In genomic region chr10:12602557-12602956, GRCh38 we compare ENCODE assay signal across 27 cellular contexts.
DNase-seq lines count a peak whose midpoint lies in the region; TF ChIP-seq lines count a peak whose summit lies in the region.
"Had no signal": no experiment of that assay in that cellular context is flagged by ENCODE, and none has a peak within 500 bp of the region (broad histone marks: within the 10 kb centered on the region; RNA-seq: fewer than 3 reads in every experiment).

No MANE protein-coding gene starts in this region.

- CTCF ChIA-PET in Caco-2 (lab: Charles Lee) = no interaction called here

- no peaks in the 10 kb centered on the region for H3K9me3 Mint-ChIP-seq in Caco-2 (ENCODE audit: unreplicated experiment)
- H3K9me3 Mint-ChIP-seq: IgD-negative memory B cell had no signal

- TF ChIP-seq EP300 in sigmoid colon (IDR thresholded peaks at IDR 0.05) = no peak

- no peak for TF ChIP-seq CTCF in VCaP (conservative IDR thresholded peaks at IDR 0.05)
- no peak for TF ChIP-seq CTCF in sigmoid colon (IDR thresholded peaks at IDR 0.05)
- TF ChIP-seq CTCF in Caco-2 (IDR thresholded peaks at IDR 0.05; ENCODE audit: insufficient read depth in 1 of 2, low read depth in 1 of 2, low read length in 1 of 2, severe bottlenecking in 1 of 2, unreplicated experiment in 1 of 2) = no peak

- BruUV-seq in Caco-2 (replicated peaks; lab: Mats Ljungman, UMichigan) = no TSS peak

- peaks cover 17% of the 10 kb centered on the region for H3K4me1 Mint-ChIP-seq in Caco-2 (ENCODE audit: low read depth, unreplicated experiment)

- H3K36me3 ChIP-seq in sigmoid colon (no peaks in the 10 kb centered on the region), Caco-2 (ENCODE audit: control insufficient read depth, insufficient read depth, low read length) (no peaks in the 10 kb centered on the region)

- H3K27me3 ChIP-seq in sigmoid colon (no peaks in the 10 kb centered on the region), Caco-2 (replicated peaks; ENCODE audit: control insufficient read depth, insufficient read depth, low read length) (no peaks in the 10 kb centered on the region)

- no peaks in the 10 kb centered on the region for H3K36me3 Mint-ChIP-seq in Caco-2 (ENCODE audit: insufficient read depth, unreplicated experiment)
- H3K36me3 Mint-ChIP-seq: CD14-positive monocyte had no signal

- H3K27ac ChIP-seq in VCaP = peak overlapping the region; percentile 48
- H3K27ac ChIP-seq in sigmoid colon = peak overlapping the region in 3 of 4 donors; percentile 27 to 66 (median 53)
- H3K27ac ChIP-seq: 22Rv1, SK-N-MC had no signal

- H3K4me3 ChIP-seq in sigmoid colon (no peak overlapping the region), Caco-2 (ENCODE audit: low read depth, low read length) (no peak overlapping the region)
- H3K4me3 ChIP-seq: lung, SK-N-MC had no signal

- POLR2A ChIA-PET in Caco-2 (lab: Charles Lee) = no interaction called here

- H3K27me3 Mint-ChIP-seq in Caco-2 (ENCODE audit: insufficient read depth, unreplicated experiment) = no peaks in the 10 kb centered on the region
- H3K27me3 Mint-ChIP-seq: activated CD4-positive, alpha-beta memory T cell treated with anti-CD3 and anti-CD28 coated beads, Interleukin-2, amount 10 ng/mL, durations not matched to agents 7 days and 5 days; activated naive CD8-positive, alpha-beta T cell; IgD-negative memory B cell had no signal

- H3K9me3 ChIP-seq in sigmoid colon = no peaks in the 10 kb centered on the region
- no peaks in the 10 kb centered on the region for H3K9me3 ChIP-seq in Caco-2

- H3K4me1 ChIP-seq in sigmoid colon = peaks cover 0 to 44% (median 25%) of the 10 kb centered on the region in 4 donors
- H3K4me1 ChIP-seq in Caco-2 = peaks cover 12% of the 10 kb centered on the region

- peak; percentile 30 for DNase-seq in NCI-H1092 treated with DMSO at 0.1 percent for 48 hours (lab: John Stamatoyannopoulos, UW)
- DNase-seq in NCI-H1092 (lab: John Stamatoyannopoulos, UW) = no peak
- peak; percentile 45 for DNase-seq in NCI-H146 treated with DMSO at 0.1 percent for 48 hours (lab: John Stamatoyannopoulos, UW; ENCODE audit: unreplicated experiment)
- DNase-seq in sigmoid colon = no peak
- DNase-seq in LoVo (ENCODE audit: low spot score) = no peak
- no peak for DNase-seq in cerebellum (ENCODE audit: low spot score)
- DNase-seq in Caco-2 = no peak
- DNase-seq: activated CD4-positive, alpha-beta memory T cell treated with anti-CD3 and anti-CD28 coated beads, Interleukin-2, amount 10 ng/mL, durations not matched to agents 7 days and 5 days; activated CD4-positive, alpha-beta T cell treated with anti-CD3 and anti-CD28 coated beads for 1 hour; activated CD8-positive, alpha-beta memory T cell treated with anti-CD3 and anti-CD28 coated beads, Interleukin-2, amount 50 U/mL, for 48 hours; anterior cingulate cortex; effector memory CD4-positive, alpha-beta T cell; glutamatergic neuron; islet precursor cell; NCI-H1105 treated with DMSO at 0.1 percent for 48 hours; NCI-H82; OCI-M1; stimulated activated CD4-positive, alpha-beta T cell treated with anti-CD3 and anti-CD28 coated beads, Interleukin-15, amount 100 ng/mL, for 24 hours; stimulated activated naive CD4-positive, alpha-beta T cell treated with Interleukin-2 at 50 U/mL for 16 hours had no signal

- no peak overlapping the region for H3K27ac Mint-ChIP-seq in Caco-2 (ENCODE audit: unreplicated experiment)
- H3K27ac Mint-ChIP-seq: activated CD4-positive, alpha-beta memory T cell treated with anti-CD3 and anti-CD28 coated beads, Interleukin-2, amount 10 ng/mL, durations not matched to agents 7 days and 5 days; activated naive CD8-positive, alpha-beta T cell; activated T-helper 2 cell treated with anti-CD3 and anti-CD28 coated beads, Interferon-gamma antibody, Interleukin-2, Interleukin-4, amounts not matched to agents 10 μg/mL and 5 μg/mL and 100 μg/mL, durations not matched to agents 14 hours and 24 hours and 36 hours had no signal

- TF ChIP-seq POLR2A in sigmoid colon (IDR thresholded peaks at IDR 0.05) = no peak

- 83 to 90% methylated on average over 8 of the region's 8 CpGs for WGBS in sigmoid colon, 2 donors

- no peak overlapping the region for H3K4me3 Mint-ChIP-seq in Caco-2 (ENCODE audit: unreplicated experiment)
- H3K4me3 Mint-ChIP-seq: activated CD4-positive, alpha-beta memory T cell treated with anti-CD3 and anti-CD28 coated beads, Interleukin-2, amount 10 ng/mL, durations not matched to agents 7 days and 5 days; activated naive CD8-positive, alpha-beta T cell; CD14-positive monocyte; IgD-negative memory B cell had no signal

- intact Hi-C loops in sigmoid colon (cut with DNase I) = no loop called here
- intact Hi-C loops in Caco-2 (cut with micrococcal nuclease; ENCODE audit: unreplicated experiment) = no loop called here

Comparison
In these comparisons a context has a peak if more than half of its experiments do, and no peak if none do; other contexts are left out.
1. DNase-seq: peak in NCI-H1092 treated with DMSO at 0.1 percent for 48 hours (single experiment) and NCI-H146 treated with DMSO at 0.1 percent for 48 hours (single experiment); none in NCI-H1092 (single experiment), sigmoid colon (single experiment), LoVo (single experiment), cerebellum (single experiment) and Caco-2 (0 of 2).